9 cellular contexts compared by ENCODE assay signal in the genomic region with DNA sequence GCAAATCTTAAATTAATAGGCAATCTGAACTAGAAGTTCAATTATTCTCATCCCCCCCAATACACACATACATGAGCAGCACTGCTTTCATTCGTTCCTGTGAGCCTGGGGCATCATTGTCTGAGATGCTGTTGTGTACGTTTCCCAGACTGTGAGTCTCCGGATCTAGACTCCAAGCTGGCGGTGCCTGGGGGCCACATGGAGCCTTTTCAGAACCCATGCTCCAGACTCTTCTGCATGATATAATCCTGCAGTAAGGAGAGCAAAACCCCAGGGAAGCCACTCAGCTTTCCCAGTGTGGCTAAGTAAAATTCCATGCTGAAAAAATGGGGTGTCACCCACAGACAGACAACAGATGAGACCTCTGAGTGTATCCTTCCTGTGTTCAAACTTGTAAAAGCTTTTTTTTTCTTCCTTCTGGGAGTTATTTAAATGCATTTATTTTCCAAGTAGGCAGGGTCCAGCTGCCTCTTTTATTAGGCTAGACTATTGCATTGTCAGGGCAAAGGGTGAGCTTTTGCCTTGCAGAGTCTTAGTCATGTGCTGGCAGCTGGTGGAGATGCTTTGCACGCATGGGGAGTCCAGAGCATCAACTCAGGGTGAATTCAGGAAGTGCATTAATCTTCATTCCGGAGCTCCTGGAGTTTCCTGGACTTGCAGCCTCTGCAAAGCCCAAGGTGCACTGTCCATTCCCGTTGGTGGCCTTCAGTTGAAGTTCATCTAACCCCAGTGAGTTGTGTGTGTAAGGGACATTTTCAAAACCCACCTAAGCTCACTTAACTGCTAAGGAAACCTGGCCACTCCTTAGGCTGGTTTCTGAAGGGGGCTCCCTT.
DNase-seq lines count a peak whose midpoint lies in the region; ATAC-seq, FAIRE-seq and TF ChIP-seq lines count a peak whose summit lies in the region.
"Had no signal": no experiment of that assay in that cellular context is flagged by ENCODE, and none has a peak within 500 bp of the region (broad histone marks: within the 10 kb centered on the region; RNA-seq: fewer than 3 reads in every experiment).

No MANE protein-coding gene starts in this region.

- POLR2A ChIA-PET in activated B cell treated with CpG ODN at 0.5 μM for 24 hours (lab: Charles Lee), result interaction anchor here (0.9 to 1.4 kb wide), 2 partner anchors 30 to 161 kb away, joined by 3 read pairs; no protein-coding TSS in a partner anchor
- POLR2A ChIA-PET in naive thymus-derived CD4-positive, alpha-beta T cell (lab: Charles Lee), result no interaction called here

- no peaks in the 10 kb centered on the region for H4K20me1 ChIP-seq in MM.1S (ENCODE audit: insufficient read depth, low read length)

- H3K36me3 ChIP-seq in naive thymus-derived CD4-positive, alpha-beta T cell (ENCODE audit: control insufficient read depth in 2 of 3, insufficient read depth in 3 of 3, low read length in 3 of 3), result no peaks in the 10 kb centered on the region
- no peaks in the 10 kb centered on the region for H3K36me3 ChIP-seq in kidney (ENCODE audit: control insufficient read depth in 1 of 2, insufficient read depth in 2 of 2, low read length in 2 of 2)
- H3K36me3 ChIP-seq in MM.1S (replicated peaks; ENCODE audit: insufficient read depth, low read length), result no peaks in the 10 kb centered on the region

- no peaks in the 10 kb centered on the region for H3K27me3 ChIP-seq in naive thymus-derived CD4-positive, alpha-beta T cell (ENCODE audit: control insufficient read depth in 2 of 2, insufficient read depth in 2 of 2, low read length in 2 of 2)
- H3K27me3 ChIP-seq in MM.1S (replicated peaks; ENCODE audit: insufficient read depth, low read length), result no peaks in the 10 kb centered on the region

- no peaks in the 10 kb centered on the region for H3K9me3 Mint-ChIP-seq in activated B cell treated with CpG ODN at 0.5 μM for 24 hours
- H3K9me3 Mint-ChIP-seq in naive thymus-derived CD4-positive, alpha-beta T cell, result no peaks in the 10 kb centered on the region
- H3K9me3 Mint-ChIP-seq: activated naive CD4-positive, alpha-beta T cell treated with anti-CD3 and anti-CD28 coated beads, Interleukin-2, amount 50 U/mL, for 24 hours had no signal

- no peaks in the 10 kb centered on the region for H3F3A ChIP-seq in MM.1S (ENCODE audit: insufficient read depth, low read length)

- ATAC-seq in GM18511 (IDR thresholded peaks at IDR 0.05; ENCODE audit: unreplicated experiment) (peak; percentile 65), HG02938 (IDR thresholded peaks at IDR 0.05; ENCODE audit: unreplicated experiment) (peak; percentile 37), activated B cell treated with CpG ODN at 0.5 μM for 24 hours (ENCODE audit: low read depth) (peak; percentile 80), GM19023 (IDR thresholded peaks at IDR 0.05; ENCODE audit: unreplicated experiment) (no peak)
- peak; percentile 66 for ATAC-seq in naive thymus-derived CD4-positive, alpha-beta T cell

- H3K4me1 ChIP-seq in naive thymus-derived CD4-positive, alpha-beta T cell (ENCODE audit: control insufficient read depth in 2 of 2, insufficient read depth in 2 of 2, low read length in 2 of 2), result no peaks in the 10 kb centered on the region
- no peaks in the 10 kb centered on the region for H3K4me1 ChIP-seq in kidney (ENCODE audit: control insufficient read depth in 1 of 2, insufficient read depth in 1 of 2, low read depth in 1 of 2, low read length in 2 of 2)
- peaks cover 8% of the 10 kb centered on the region; the same call in 1 of the 2 replicates for H3K4me1 ChIP-seq in MM.1S (ENCODE audit: low read length)

- H3K36me3 Mint-ChIP-seq in activated B cell treated with CpG ODN at 0.5 μM for 24 hours (ENCODE audit: low read depth), result no peaks in the 10 kb centered on the region
- peaks cover 0 to 3% (median 0%) of the 10 kb centered on the region in 5 donors for H3K36me3 Mint-ChIP-seq in naive thymus-derived CD4-positive, alpha-beta T cell
- H3K36me3 Mint-ChIP-seq: activated naive CD4-positive, alpha-beta T cell treated with anti-CD3 and anti-CD28 coated beads, Interleukin-2, amount 50 U/mL, for 24 hours had no signal

- no peak overlapping the region for H3K4me3 Mint-ChIP-seq in activated B cell treated with CpG ODN at 0.5 μM for 24 hours
- H3K4me3 Mint-ChIP-seq in naive thymus-derived CD4-positive, alpha-beta T cell, result no peak overlapping the region
- H3K4me3 Mint-ChIP-seq: activated naive CD4-positive, alpha-beta T cell treated with anti-CD3 and anti-CD28 coated beads, Interleukin-2, amount 50 U/mL, for 24 hours had no signal

- CTCF ChIA-PET in activated B cell treated with CpG ODN at 0.5 μM for 24 hours (lab: Charles Lee), result interaction anchor here (0.7 to 2.3 kb wide), 6 partner anchors 8 to 199 kb away, joined by 3 to 11 read pairs (median 4); no protein-coding TSS in a partner anchor
- CTCF ChIA-PET in naive thymus-derived CD4-positive, alpha-beta T cell (lab: Charles Lee), result interaction anchor here (0.6 to 1.1 kb wide), 3 partner anchors 73 to 199 kb away, joined by 3 read pairs; no protein-coding TSS in a partner anchor

- H3K9me3 ChIP-seq in naive thymus-derived CD4-positive, alpha-beta T cell (ENCODE audit: control insufficient read depth in 2 of 3, low read length in 3 of 3), result no peaks in the 10 kb centered on the region
- H3K9me3 ChIP-seq in kidney (ENCODE audit: control insufficient read depth in 1 of 2, low read length in 2 of 2), result no peaks in the 10 kb centered on the region
- H3K9me3 ChIP-seq in MM.1S (replicated peaks; ENCODE audit: insufficient read depth, low read length), result no peaks in the 10 kb centered on the region

- intact Hi-C loops in activated B cell treated with CpG ODN at 0.5 μM for 24 hours (cut with micrococcal nuclease), result no loop called here
- intact Hi-C loops in naive thymus-derived CD4-positive, alpha-beta T cell (cut with micrococcal nuclease), result no loop called here
- intact Hi-C loops in kidney (cut with DNase I), result loop anchor here (10.0 kb wide), 1 partner anchor 206 kb away; no protein-coding TSS in a partner anchor

- FAIRE-seq in kidney (lab: Jason Lieb, UNC), result no peak

- no peak overlapping the region for H3K4me2 ChIP-seq in MM.1S (ENCODE audit: low read depth, low read length)

- H3K4me3 ChIP-seq in naive thymus-derived CD4-positive, alpha-beta T cell (ENCODE audit: low read length), result no peak overlapping the region
- H3K4me3 ChIP-seq in kidney (ENCODE audit: low read length in 2 of 2) (no peak overlapping the region), MM.1S (ENCODE audit: low read length) (no peak overlapping the region)

- DNase-seq in activated B cell treated with CpG ODN at 0.5 μM for 24 hours (no peak), kidney (no peak), HT-29 (ENCODE audit: low spot score) (no peak), MM.1S (no peak)
- DNase-seq in naive thymus-derived CD4-positive, alpha-beta T cell, result no peak

- H2AFZ ChIP-seq in MM.1S (ENCODE audit: low read length), result no peak overlapping the region

- no peak overlapping the region for H3K9ac ChIP-seq in kidney (ENCODE audit: low read length in 2 of 2)
- no peak overlapping the region for H3K9ac ChIP-seq in MM.1S (ENCODE audit: low read length)

- no peaks in the 10 kb centered on the region for H3K9me2 ChIP-seq in MM.1S (replicated peaks; ENCODE audit: insufficient read depth, low read length)

- peak overlapping the region; percentile 68 for H3K27ac Mint-ChIP-seq in activated B cell treated with CpG ODN at 0.5 μM for 24 hours
- H3K27ac Mint-ChIP-seq in naive thymus-derived CD4-positive, alpha-beta T cell, result no peak overlapping the region
- H3K27ac Mint-ChIP-seq: activated naive CD4-positive, alpha-beta T cell treated with anti-CD3 and anti-CD28 coated beads, Interleukin-2, amount 50 U/mL, for 24 hours had no signal

- no peak overlapping the region for H3K27ac ChIP-seq in naive thymus-derived CD4-positive, alpha-beta T cell (ENCODE audit: low read depth, low read length)
- no peak overlapping the region for H3K27ac ChIP-seq in kidney (ENCODE audit: low read depth in 2 of 2, low read length in 2 of 2)
- no peak overlapping the region for H3K27ac ChIP-seq in MM.1S (ENCODE audit: low read length)

- H3K27me3 Mint-ChIP-seq in activated B cell treated with CpG ODN at 0.5 μM for 24 hours, result no peaks in the 10 kb centered on the region
- peaks cover 0 to 9% (median 0%) of the 10 kb centered on the region in 5 donors for H3K27me3 Mint-ChIP-seq in naive thymus-derived CD4-positive, alpha-beta T cell
- H3K27me3 Mint-ChIP-seq: activated naive CD4-positive, alpha-beta T cell treated with anti-CD3 and anti-CD28 coated beads, Interleukin-2, amount 50 U/mL, for 24 hours had no signal

- TF ChIP-seq CTCF in activated B cell treated with CpG ODN at 0.5 μM for 24 hours (IDR thresholded peaks at IDR 0.05) (no peak), kidney (IDR thresholded peaks at IDR 0.05; ENCODE audit: borderline replicate concordance, extremely low read depth, insufficient read depth) (no peak), MM.1S (IDR thresholded peaks at IDR 0.05; ENCODE audit: low read length) (no peak)

- H3K79me2 ChIP-seq in MM.1S (ENCODE audit: low read length), result no peaks in the 10 kb centered on the region

- H3K4me1 Mint-ChIP-seq in activated B cell treated with CpG ODN at 0.5 μM for 24 hours, result peaks cover 28% of the 10 kb centered on the region
- peaks cover 0 to 45% (median 3%) of the 10 kb centered on the region in 7 donors for H3K4me1 Mint-ChIP-seq in naive thymus-derived CD4-positive, alpha-beta T cell
